Comparison of ENCODE assay signal across 8 cellular contexts in genomic region chr1:38489844-38490270, GRCh38.
DNase-seq lines count a peak whose midpoint lies in the region; ATAC-seq and TF ChIP-seq lines count a peak whose summit lies in the region.

No MANE protein-coding gene starts in this region.

- no peaks in the 10 kb centered on the region for H3K36me3 ChIP-seq in Karpas-422 (ENCODE audit: insufficient read depth, low read length)

- H3K27me3 ChIP-seq in Karpas-422 (ENCODE audit: low read length), result no peaks in the 10 kb centered on the region

- H3K79me2 ChIP-seq in Karpas-422 (ENCODE audit: low read length), result no peaks in the 10 kb centered on the region

- no peak overlapping the region for H3K27ac ChIP-seq in Karpas-422 (ENCODE audit: low read length)

- no peak overlapping the region for H3K4me2 ChIP-seq in Karpas-422 (ENCODE audit: low read depth, low read length, poor library complexity, severe bottlenecking)

- H3K9me3 ChIP-seq in Karpas-422 (ENCODE audit: low read length), result no peaks in the 10 kb centered on the region

- H3K4me3 ChIP-seq in Karpas-422 (ENCODE audit: low read length), result no peak overlapping the region
- H3K4me3 ChIP-seq in fibroblast of pulmonary artery (replicated peaks; ENCODE audit: low read depth, low read length), result no peak overlapping the region

- no peaks in the 10 kb centered on the region for H4K20me1 ChIP-seq in Karpas-422 (ENCODE audit: insufficient read depth, low read depth, low read length)

- no peak overlapping the region for H2AFZ ChIP-seq in Karpas-422 (ENCODE audit: low read length)

- ATAC-seq in GM18517 (IDR thresholded peaks at IDR 0.05; ENCODE audit: unreplicated experiment), result no peak

- no peaks in the 10 kb centered on the region for H3K9me2 ChIP-seq in Karpas-422 (replicated peaks; ENCODE audit: insufficient read depth, low read length)

- DNase-seq in DMS53 (lab: John Stamatoyannopoulos, UW) (peak; percentile 35), DMS53 treated with DMSO at 0.1 percent for 48 hours (lab: John Stamatoyannopoulos, UW; ENCODE audit: unreplicated experiment) (no peak), Karpas-422 (peak; percentile 84), fibroblast of pulmonary artery (ENCODE audit: low read depth) (peak; percentile 10), MV-4-11 (lab: John Stamatoyannopoulos, UW) (no peak)
- DNase-seq in activated CD4-positive, alpha-beta T cell treated with anti-CD3 and anti-CD28 coated beads, Interleukin-2, amount 50 U/mL, for 4 hours, result peak; percentile 9 to 22
- DNase-seq in stimulated activated CD4-positive, alpha-beta T cell treated with anti-CD3 and anti-CD28 coated beads, Interleukin-15, amount 100 ng/mL, for 24 hours, result peak; percentile 75

- no peak overlapping the region for H3K9ac ChIP-seq in Karpas-422 (ENCODE audit: low read length)

- TF ChIP-seq CTCF in fibroblast of pulmonary artery (IDR thresholded peaks at IDR 0.05; ENCODE audit: low read length, missing control alignments), result peak; percentile 49

- H3K4me1 ChIP-seq in Karpas-422 (ENCODE audit: low read length), result no peaks in the 10 kb centered on the region

Comparison
In these comparisons a context has a peak if more than half of its experiments do, and no peak if none do; other contexts are left out.
1. DNase-seq: peak in DMS53 (single experiment), Karpas-422 (single experiment), activated CD4-positive, alpha-beta T cell treated with anti-CD3 and anti-CD28 coated beads, Interleukin-2, amount 50 U/mL, for 4 hours (2 of 2), fibroblast of pulmonary artery (single experiment) and stimulated activated CD4-positive, alpha-beta T cell treated with anti-CD3 and anti-CD28 coated beads, Interleukin-15, amount 100 ng/mL, for 24 hours (single experiment); none in DMS53 treated with DMSO at 0.1 percent for 48 hours (single experiment) and MV-4-11 (single experiment).